In genomic region chr2:42132966-42133641, GRCh38 we compare ENCODE assay signal across 8 cellular contexts. TPM values are rescaled to one million over a fixed set of nuclear protein-coding genes. Genes with fewer than 3 reads are reported as not detected.
DNase-seq lines count a peak whose midpoint lies in the region; ATAC-seq, FAIRE-seq and TF ChIP-seq lines count a peak whose summit lies in the region.

No MANE protein-coding gene starts in this region.

- peaks cover 65% of the 10 kb centered on the region for H3K4me1 Mint-ChIP-seq in CD14-positive monocyte

- BruUV-seq in endothelial cell of umbilical vein (replicated peaks; lab: Mats Ljungman, UMichigan), result no TSS peak

- no peaks in the 10 kb centered on the region for H3K9me3 ChIP-seq in endothelial cell of umbilical vein (replicated peaks; ENCODE audit: control insufficient read depth, insufficient read depth, low read length)
- H3K9me3 ChIP-seq in muscle layer of duodenum (ENCODE audit: control insufficient read depth in 1 of 2, low read length in 2 of 2), result no peaks in the 10 kb centered on the region

- peak overlapping the region; percentile 12 to 90 (median 80) for H3K27ac Mint-ChIP-seq in CD14-positive monocyte

- peaks cover 0 to 4% of the 10 kb centered on the region in 2 donors for H3K36me3 Mint-ChIP-seq in CD14-positive monocyte

- H3K36me3 ChIP-seq in endothelial cell of umbilical vein (ENCODE audit: control insufficient read depth in 2 of 2, extremely low read depth in 1 of 2, insufficient read depth in 2 of 2, low read length in 2 of 2) (no peaks in the 10 kb centered on the region), muscle layer of duodenum (ENCODE audit: control insufficient read depth in 1 of 2, insufficient read depth in 2 of 2, low read length in 2 of 2) (no peaks in the 10 kb centered on the region)

- no peak for TF ChIP-seq CTCF in CD14-positive monocyte (IDR thresholded peaks at IDR 0.05)
- no peak for TF ChIP-seq CTCF in endothelial cell of umbilical vein (IDR thresholded peaks at IDR 0.05; ENCODE audit: extremely low read depth in 1 of 2, insufficient read depth in 1 of 2, low read depth in 1 of 2, low read length in 2 of 2)

- H3K4me3 Mint-ChIP-seq in CD14-positive monocyte, result peak overlapping the region in 1 of 2 donors; percentile 77

- H3K4me1 ChIP-seq in endothelial cell of umbilical vein (ENCODE audit: control insufficient read depth, extremely low read depth, insufficient read depth, low read length) (peaks cover 34% of the 10 kb centered on the region), muscle layer of duodenum (ENCODE audit: control insufficient read depth in 1 of 2, insufficient read depth in 2 of 2, low read length in 2 of 2) (peaks cover 23 to 38% of the 10 kb centered on the region in 2 donors)

- H3K27me3 Mint-ChIP-seq in CD14-positive monocyte (ENCODE audit: low read depth in 3 of 3), result peaks cover 44 to 60% (median 50%) of the 10 kb centered on the region in 3 donors

- H3K9me3 Mint-ChIP-seq in CD14-positive monocyte, result peaks cover 0 to 2% (median 0%) of the 10 kb centered on the region in 7 donors

- H3K4me2 ChIP-seq in endothelial cell of umbilical vein (ENCODE audit: insufficient read depth, low read length), result peak overlapping the region; percentile 5

- POLR2A ChIA-PET in endothelial cell of umbilical vein (lab: Charles Lee), result interaction anchor here (0.6 to 1.3 kb wide), 2 partner anchors 9 to 145 kb away, joined by 5 to 9 read pairs; no protein-coding TSS in a partner anchor

- peak; percentile 83 for DNase-seq in CD14-positive monocyte (ENCODE audit: low spot score)
- DNase-seq in NOMO-1 treated with DMSO at 0.1 percent for 48 hours (lab: John Stamatoyannopoulos, UW; ENCODE audit: unreplicated experiment), result peak; percentile 77
- peak; percentile 87 for DNase-seq in activated CD8-positive, alpha-beta memory T cell treated with anti-CD3 and anti-CD28 coated beads, Interleukin-2, amount 50 U/mL, for 48 hours
- DNase-seq in endothelial cell of umbilical vein (ENCODE audit: low read depth, low spot score), result peak; percentile 89
- DNase-seq in stimulated activated CD8-positive, alpha-beta memory T cell treated with anti-CD3 and anti-CD28 coated beads, Interleukin-4, amount 100 ng/mL, for 48 hours, result peak; percentile 87

- CTCF ChIA-PET in endothelial cell of umbilical vein (lab: Charles Lee), result interaction anchor here (0.5 to 2.4 kb wide), 9 partner anchors 9 to 263 kb away, joined by 3 to 23 read pairs (median 5); no protein-coding TSS in a partner anchor

- H3K27ac ChIP-seq in endothelial cell of umbilical vein (ENCODE audit: insufficient read depth, low read depth, low read length) (no peak overlapping the region), muscle layer of duodenum (ENCODE audit: low read length) (peak overlapping the region; percentile 45)

- ATAC-seq in GM19397 (IDR thresholded peaks at IDR 0.05; ENCODE audit: unreplicated experiment) (peak; percentile 83), HG03521 (IDR thresholded peaks at IDR 0.05; ENCODE audit: unreplicated experiment) (peak; percentile 69)

- dilution Hi-C loops in endothelial cell of umbilical vein (cut with MboI; ENCODE audit: extremely low pct_ligation_motif_present, low sequenced_read_pairs), result no loop called here

- FAIRE-seq in endothelial cell of umbilical vein (lab: Jason Lieb, UNC), result peak; percentile 99

- H3K4me3 ChIP-seq in endothelial cell of umbilical vein (replicated peaks in 1 of 3; ENCODE audit: insufficient read depth in 1 of 3, low read depth in 1 of 3, low read length in 3 of 3), result no peak overlapping the region
- H3K4me3 ChIP-seq in muscle layer of duodenum (ENCODE audit: low read depth in 1 of 2, low read length in 2 of 2), result peak overlapping the region; percentile 35 to 42

- H3K27me3 ChIP-seq in endothelial cell of umbilical vein (ENCODE audit: control insufficient read depth in 2 of 2, insufficient read depth in 2 of 2, low read length in 2 of 2) (peaks cover 0 to 3% of the 10 kb centered on the region in 2 experiments), muscle layer of duodenum (ENCODE audit: low read depth, low read length) (no peaks in the 10 kb centered on the region)

- intact Hi-C loops in CD14-positive monocyte (cut with micrococcal nuclease) (loop anchor here (5.0 kb wide), 1 partner anchor 36 kb away; no protein-coding TSS in a partner anchor), endothelial cell of umbilical vein (cut with micrococcal nuclease) (loop anchor here (1.0 to 5.0 kb wide), 5 partner anchors 9 to 34 kb away; partner anchors contain the start of gene EML4)

- TF ChIP-seq POLR2A in endothelial cell of umbilical vein (IDR thresholded peaks at IDR 0.05; ENCODE audit: low read depth, low read length), result no peak

- H3K9me1 ChIP-seq in endothelial cell of umbilical vein (replicated peaks; ENCODE audit: control insufficient read depth, extremely low read depth, insufficient read depth, low read length), result no peaks in the 10 kb centered on the region

- H3K9ac ChIP-seq in endothelial cell of umbilical vein (replicated peaks; ENCODE audit: extremely low read depth, insufficient read depth, low read length), result no peak overlapping the region

- no peaks in the 10 kb centered on the region for H4K20me1 ChIP-seq in endothelial cell of umbilical vein (replicated peaks; ENCODE audit: control insufficient read depth, extremely low read depth, insufficient read depth, low read length)

- H3K79me2 ChIP-seq in endothelial cell of umbilical vein (ENCODE audit: control insufficient read depth, insufficient read depth, low read length), result no peaks in the 10 kb centered on the region

- peak overlapping the region; percentile 14 for H2AFZ ChIP-seq in endothelial cell of umbilical vein (ENCODE audit: low read depth, low read length)

TF ChIP-seq in endothelial cell of umbilical vein, 7 proteins besides CTCF, POLR2A, EP300 and RAD21:
- peak; percentile 11 for TF ChIP-seq MAX (IDR thresholded peaks at IDR 0.05; ENCODE audit: insufficient read depth, insufficient read length)
- peak; percentile 100 for TF ChIP-seq GATA2 (IDR thresholded peaks at IDR 0.05; ENCODE audit: insufficient read depth, insufficient read length, low read depth, low read length)
- peak; percentile 91 for TF ChIP-seq POLR2AphosphoS5 (IDR thresholded peaks at IDR 0.05; ENCODE audit: insufficient read depth, low read depth, low read length)
- TF ChIP-seq JUN (IDR thresholded peaks at IDR 0.05; ENCODE audit: borderline replicate concordance, insufficient read depth, insufficient read length, low read depth), result peak; percentile 83
- TF ChIP-seq FOS (IDR thresholded peaks at IDR 0.05; ENCODE audit: borderline replicate concordance, insufficient read depth, low read length), result peak; percentile 97
- no peak for TF ChIP-seq EZH2 (IDR thresholded peaks at IDR 0.05; ENCODE audit: borderline replicate concordance, low read depth, low read length, severe bottlenecking)
- TF ChIP-seq MYC (IDR thresholded peaks at IDR 0.05; ENCODE audit: low read depth, low read length), result peak; percentile 12

RNA-seq across cellular contexts. Expression of gene EML4, which starts 36.0 kb away (rescaled TPM):
- 10 to 100 TPM; 11.5 to 15.0 TPM for polyA plus RNA-seq in CD14-positive monocyte
- total RNA-seq in endothelial cell of umbilical vein, result 30.8 and 32.0 TPM in 2 replicates
- 11.1 and 13.3 TPM in 2 replicates for polyA plus RNA-seq in endothelial cell of umbilical vein
- polyA plus RNA-seq in endothelial cell of umbilical vein (2011; cell fraction: cytosol; rRNA removed), result 13.3 and 13.4 TPM in 2 replicates
- polyA plus RNA-seq in endothelial cell of umbilical vein (2011; cell fraction: nucleus; rRNA removed), result 32.8 and 41.2 TPM in 2 replicates
- polyA plus RNA-seq in endothelial cell of umbilical vein (2012), result 14.7 and 21.6 TPM in 2 replicates
- 40.5 and 42.8 TPM in 2 replicates for polyA minus RNA-seq in endothelial cell of umbilical vein
- 19.7 TPM for polyA minus RNA-seq in endothelial cell of umbilical vein (2011; cell fraction: cytosol; rRNA and poly(A)+ RNA removed)
- 37.8 and 48.9 TPM in 2 replicates for polyA minus RNA-seq in endothelial cell of umbilical vein (2011; cell fraction: nucleus; rRNA and poly(A)+ RNA removed)

Comparison
In these comparisons a context has a peak if more than half of its experiments do, and no peak if none do; other contexts are left out.
1. H3K4me3 ChIP-seq: peak in muscle layer of duodenum (2 of 2); none in endothelial cell of umbilical vein (0 of 3).
2. Peak in every context shown above with its lines, with median percentiles within 50 percentile points of each other: DNase-seq.